Comparison of ENCODE assay signal across 17 cellular contexts in the genomic region with DNA sequence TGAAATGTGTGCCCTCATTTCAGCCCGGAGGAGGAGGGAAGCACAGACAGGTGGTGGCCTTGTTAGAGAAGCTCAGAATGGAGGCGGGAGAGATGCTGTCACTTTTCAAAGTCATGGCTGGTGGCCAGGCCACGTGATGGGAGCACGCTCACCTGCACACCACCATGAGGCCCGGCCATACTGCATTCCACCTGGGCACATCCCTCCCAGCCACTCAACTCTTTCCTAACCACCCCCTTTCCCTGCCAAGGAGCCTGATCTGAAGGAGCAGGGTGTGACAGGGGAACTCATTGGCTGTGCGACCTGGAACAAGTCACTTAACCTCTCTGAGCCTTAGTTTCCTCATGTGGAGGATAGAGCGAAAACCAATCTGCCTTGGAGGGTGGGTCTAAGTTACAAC.
"Had no signal": no experiment of that assay in that cellular context is flagged by ENCODE, and none has a peak within 500 bp of the region (broad histone marks: within the 10 kb centered on the region; RNA-seq: fewer than 3 reads in every experiment).

No MANE protein-coding gene starts in this region.

- ATAC-seq: gastroesophageal sphincter had no signal

- H3K36me3 Mint-ChIP-seq: immature natural killer cell, type B pancreatic cell had no signal

- DNase-seq: esophagus squamous epithelium; glutamatergic neuron; immature natural killer cell; left ventricle myocardium inferior; mesenchymal stem cell; midbrain; nephron progenitor cell; stimulated activated CD4-positive, alpha-beta T cell treated with anti-CD3 and anti-CD28 coated beads, Interleukin-2, amount 100 ng/mL, for 48 hours; stimulated activated naive CD4-positive, alpha-beta T cell treated with Interleukin-2 at 50 U/mL for 16 hours; uterus had no signal

- H3K4me3 Mint-ChIP-seq: dendritic cell treated with granulocyte-macrophage colony-stimulating factor and Interleukin-4, amounts not matched to agents 40 ng/mL and 50 ng/mL, for 4 days; immature natural killer cell; nephron progenitor cell; type B pancreatic cell had no signal

- H3K27me3 ChIP-seq: gastroesophageal sphincter, neutrophil, sigmoid colon, uterus had no signal

- H3K4me1 Mint-ChIP-seq: immature natural killer cell, nephron progenitor cell had no signal

- H3K4me3 ChIP-seq: esophagus squamous epithelium, gastroesophageal sphincter, left ventricle myocardium inferior, lung, sigmoid colon, skin epidermis, uterus had no signal

- H3K27ac ChIP-seq: esophagus squamous epithelium, gastroesophageal sphincter, left ventricle myocardium inferior, neutrophil, sigmoid colon, skin epidermis, uterus had no signal

- H3K36me3 ChIP-seq: esophagus squamous epithelium, left ventricle myocardium inferior, neutrophil, sigmoid colon, uterus had no signal

- H3K27me3 Mint-ChIP-seq: dendritic cell treated with granulocyte-macrophage colony-stimulating factor and Interleukin-4, amounts not matched to agents 40 ng/mL and 50 ng/mL, for 4 days; type B pancreatic cell had no signal

- H3K9me3 Mint-ChIP-seq: dendritic cell treated with granulocyte-macrophage colony-stimulating factor and Interleukin-4, amounts not matched to agents 40 ng/mL and 50 ng/mL, for 4 days; immature natural killer cell; nephron progenitor cell; type B pancreatic cell had no signal

- H3K27ac Mint-ChIP-seq: dendritic cell treated with granulocyte-macrophage colony-stimulating factor and Interleukin-4, amounts not matched to agents 40 ng/mL and 50 ng/mL, for 4 days; immature natural killer cell; nephron progenitor cell; type B pancreatic cell had no signal
